Comparison of ENCODE assay signal across 22 cellular contexts in genomic region chr10:109403551-109403950, GRCh38.
DNase-seq lines count a peak whose midpoint lies in the region; ATAC-seq, FAIRE-seq and TF ChIP-seq lines count a peak whose summit lies in the region.
"Had no signal": no experiment of that assay in that cellular context is flagged by ENCODE, and none has a peak within 500 bp of the region (broad histone marks: within the 10 kb centered on the region; RNA-seq: fewer than 3 reads in every experiment).

No MANE protein-coding gene starts in this region.

- no peak overlapping the region for H3K9ac ChIP-seq in IMR-90 (ENCODE audit: low read depth, low read length)
- no peak overlapping the region for H3K9ac ChIP-seq in H1 (replicated peaks in 1 of 4; ENCODE audit: extremely low read depth in 1 of 4, low read depth in 3 of 4, low read length in 3 of 4)

- H2BK15ac ChIP-seq in IMR-90 (ENCODE audit: low read depth, low read length) (no peak overlapping the region), H1 (ENCODE audit: low read length) (no peak overlapping the region)

- H3K18ac ChIP-seq in IMR-90 (ENCODE audit: low read depth, low read length) (no peak overlapping the region), H1 (ENCODE audit: extremely low read depth, low read length) (no peak overlapping the region)

- peak; percentile 9 for DNase-seq in IMR-90
- DNase-seq in H1 (ENCODE audit: low read depth in 1 of 2, low spot score in 2 of 2): no peak
- DNase-seq in stimulated activated effector memory CD8-positive, alpha-beta T cell treated with anti-CD3 and anti-CD28 coated beads, Interleukin-12 subunit alpha, Interleukin-12 subunit beta, amount 100 ng/mL, for 72 hours (ENCODE audit: low spot score in 2 of 2): no peak
- no peak for DNase-seq in hepatic stellate cell (ENCODE audit: low spot score)
- no peak for DNase-seq in RKO (ENCODE audit: low spot score)
- DNase-seq: ACHN; BE2C; C1 segment of cervical spinal cord; CD4-positive, CD25-positive, alpha-beta regulatory T cell; CD8-positive, alpha-beta memory T cell; COR-L47; DMS 273 treated with DMSO at 0.1 percent for 48 hours; DMS53; DND-41; EL; GOT3; H9 had no signal

- H3K4ac ChIP-seq in IMR-90 (ENCODE audit: low read depth, low read length) (no peak overlapping the region), H1 (replicated peaks; ENCODE audit: insufficient read length, low read depth, low read length) (no peak overlapping the region)

- H3K79me2 ChIP-seq in H1 (ENCODE audit: control insufficient read depth in 1 of 2, insufficient read depth in 2 of 2, low read length in 2 of 2): no peaks in the 10 kb centered on the region

- H3K4me3 Mint-ChIP-seq in stimulated activated effector memory CD8-positive, alpha-beta T cell treated with anti-CD3 and anti-CD28 coated beads, Interleukin-12 subunit alpha, Interleukin-12 subunit beta, amount 100 ng/mL, for 72 hours: no peak overlapping the region
- H3K4me3 Mint-ChIP-seq: CD4-positive, CD25-positive, alpha-beta regulatory T cell; CD8-positive, alpha-beta memory T cell; H9 had no signal

- CTCF ChIA-PET in IMR-90 (lab: Yijun Ruan, JAX): no interaction called here
- CTCF ChIA-PET in H1 (lab: Charles Lee; ENCODE audit: partially characterized antibody): no interaction called here

- intact Hi-C loops in IMR-90 (cut with micrococcal nuclease): no loop called here

- H2AK5ac ChIP-seq in IMR-90 (ENCODE audit: low read depth, low read length): no peak overlapping the region
- no peak overlapping the region for H2AK5ac ChIP-seq in H1 (ENCODE audit: low read depth, low read length)

- no peak overlapping the region for H2BK20ac ChIP-seq in IMR-90 (ENCODE audit: low read depth, low read length)
- H2BK20ac ChIP-seq in H1 (ENCODE audit: low read length): no peak overlapping the region

- WGBS in IMR-90 (ENCODE audit: extremely low coverage in 2 of 2, insufficient read length in 1 of 2), 2 experiments: 20% methylated on average over 1 of the region's 2 CpGs; no CpG with 5 or more reads in 1 of the 2 experiments
- WGBS in H1 (ENCODE audit: extremely low coverage in 1 of 2, insufficient coverage in 1 of 2, insufficient read length in 1 of 2, insufficient replicate concordance in 2 of 2, low coverage in 1 of 2, low lambda C conversion rate in 2 of 2, missing lambda C conversion rate in 1 of 2), 2 experiments: 93% methylated on average over 2 of the region's 2 CpGs; no CpG with 5 or more reads in 1 of the 2 experiments

- in situ Hi-C loops in IMR-90 (cut with MboI; ENCODE audit: low sequenced_read_pairs): no loop called here

- no peaks in the 10 kb centered on the region; the same call in none of the 2 replicates for H3K27me3 ChIP-seq in IMR-90 (ENCODE audit: control insufficient read depth, insufficient read depth, low read length)
- peaks cover 0 to 1% (median 0%) of the 10 kb centered on the region in 4 experiments; a peak in 1 of 7 replicates for H3K27me3 ChIP-seq in H1 (replicated peaks in 1 of 4; ENCODE audit: control insufficient read depth in 3 of 4, extremely low read depth in 1 of 4, insufficient read depth in 3 of 4, low read length in 3 of 4)
- H3K27me3 ChIP-seq: BE2C had no signal

- no peak for FAIRE-seq in H1 (lab: Jason Lieb, UNC)
- FAIRE-seq: A204.1, G401.6, GM12891, HepG2 had no signal

- dilution Hi-C loops in IMR-90 (cut with HindIII; ENCODE audit: low sequenced_read_pairs, unreplicated experiment): no loop called here

- peak overlapping the region; percentile 10 for H2AFZ ChIP-seq in IMR-90 (replicated peaks; ENCODE audit: low read length, poor library complexity)
- 0 out of 2 replicates have a peak overlapping the region, but pooled peaks have one; percentile 17 for H2AFZ ChIP-seq in H1 (ENCODE audit: low read length)

- ATAC-seq in IMR-90 (ENCODE audit: low read depth) (no peak), GM21529 (IDR thresholded peaks at IDR 0.05; ENCODE audit: unreplicated experiment) (no peak)
- ATAC-seq in stimulated activated effector memory CD8-positive, alpha-beta T cell treated with anti-CD3 and anti-CD28 coated beads, Interleukin-12 subunit alpha, Interleukin-12 subunit beta, amount 100 ng/mL, for 72 hours: peak; percentile 24
- ATAC-seq: HepG2 had no signal

- H4K20me1 ChIP-seq in IMR-90 (ENCODE audit: insufficient read depth, low read length): no peaks in the 10 kb centered on the region
- H4K20me1 ChIP-seq in H1 (replicated peaks in 1 of 2; ENCODE audit: control insufficient read depth in 1 of 2, insufficient read depth in 2 of 2, low read length in 2 of 2): no peaks in the 10 kb centered on the region

- H3K9me3 ChIP-seq in IMR-90 (ENCODE audit: control insufficient read depth, insufficient read depth, low read length): no peaks in the 10 kb centered on the region
- no peaks in the 10 kb centered on the region for H3K9me3 ChIP-seq in H1 (ENCODE audit: insufficient read depth in 2 of 2, low read depth in 1 of 2, low read length in 1 of 2)
- H3K9me3 ChIP-seq: BE2C had no signal

- H2AK9ac ChIP-seq in IMR-90 (replicated peaks; ENCODE audit: low read depth, low read length, poor library complexity): no peak overlapping the region

- TF ChIP-seq POLR2A in IMR-90 (IDR thresholded peaks at IDR 0.05; ENCODE audit: low read depth, low read length): no peak
- TF ChIP-seq POLR2A in H1 (IDR thresholded peaks at IDR 0.05; ENCODE audit: control extremely low read depth in 1 of 2, low read depth in 2 of 2, low read length in 2 of 2): no peak

- TF ChIP-seq RAD21 in IMR-90 (IDR thresholded peaks at IDR 0.05; ENCODE audit: low read length) (no peak), H1 (IDR thresholded peaks at IDR 0.05 in 1 of 2, conservative IDR thresholded peaks at IDR 0.05 in 1 of 2; ENCODE audit: low read depth in 2 of 2, low read length in 2 of 2) (no peak)

- H3K4me1 Mint-ChIP-seq in stimulated activated effector memory CD8-positive, alpha-beta T cell treated with anti-CD3 and anti-CD28 coated beads, Interleukin-12 subunit alpha, Interleukin-12 subunit beta, amount 100 ng/mL, for 72 hours: no peaks in the 10 kb centered on the region
- H3K4me1 Mint-ChIP-seq: CD4-positive, CD25-positive, alpha-beta regulatory T cell; CD8-positive, alpha-beta memory T cell had no signal

- H3K4me1 ChIP-seq in IMR-90 (ENCODE audit: control insufficient read depth, insufficient read depth, low read length) (no peaks in the 10 kb centered on the region), H1 (replicated peaks in 1 of 4; ENCODE audit: control insufficient read depth in 3 of 4, insufficient read depth in 4 of 4, low read length in 3 of 4) (no peaks in the 10 kb centered on the region)
- H3K4me1 ChIP-seq: BE2C had no signal

- TF ChIP-seq EP300 in H1 (IDR thresholded peaks at IDR 0.05; ENCODE audit: borderline replicate concordance in 1 of 2, low read depth in 2 of 2, low read length in 2 of 2): no peak

- POLR2A ChIA-PET in IMR-90 (lab: Charles Lee; ENCODE audit: unreplicated experiment): no interaction called here
- POLR2A ChIA-PET in H1 (lab: Charles Lee; ENCODE audit: partially characterized antibody): interaction anchor here (2.1 kb wide), 1 partner anchor 10 kb away, joined by 5 read pairs; no protein-coding TSS in a partner anchor

- H4K8ac ChIP-seq in IMR-90 (ENCODE audit: low read depth in 2 of 2, low read length in 2 of 2): no peak overlapping the region
- H4K8ac ChIP-seq in H1 (ENCODE audit: extremely low read depth, insufficient read depth, low read length): no peak overlapping the region

- no peaks in the 10 kb centered on the region for H3K36me3 Mint-ChIP-seq in stimulated activated effector memory CD8-positive, alpha-beta T cell treated with anti-CD3 and anti-CD28 coated beads, Interleukin-12 subunit alpha, Interleukin-12 subunit beta, amount 100 ng/mL, for 72 hours
- H3K36me3 Mint-ChIP-seq: CD4-positive, CD25-positive, alpha-beta regulatory T cell; CD8-positive, alpha-beta memory T cell had no signal

- H3K4me3 ChIP-seq in IMR-90 (ENCODE audit: insufficient read depth, low read depth, low read length): no peak overlapping the region
- no peak overlapping the region for H3K4me3 ChIP-seq in H1 (ENCODE audit: extremely low read depth in 1 of 4, insufficient read depth in 2 of 4, low read depth in 3 of 4, low read length in 4 of 4)

- H3K4me2 ChIP-seq in IMR-90 (ENCODE audit: low read depth, low read length) (no peak overlapping the region), H1 (ENCODE audit: insufficient read depth in 1 of 2, low read depth in 2 of 2, low read length in 2 of 2) (no peak overlapping the region)

- no peak overlapping the region for H3K27ac ChIP-seq in IMR-90 (ENCODE audit: insufficient read depth, low read length)
- no peak overlapping the region for H3K27ac ChIP-seq in H1 (ENCODE audit: low read depth, low read length)

- H2BK120ac ChIP-seq in IMR-90 (ENCODE audit: low read depth, low read length) (no peak overlapping the region), H1 (replicated peaks; ENCODE audit: low read depth, low read length) (no peak overlapping the region)

- no peaks in the 10 kb centered on the region for H3K23me2 ChIP-seq in H1 (ENCODE audit: low read depth, low read length)

- H3K79me1 ChIP-seq in IMR-90 (ENCODE audit: low read depth in 1 of 2, low read length in 2 of 2) (no peaks in the 10 kb centered on the region), H1 (ENCODE audit: low read depth, low read length) (no peaks in the 10 kb centered on the region)

- BruUV-seq in IMR-90 (replicated peaks; lab: Mats Ljungman, UMichigan): no TSS peak

- peaks cover 5% of the 10 kb centered on the region for H3K9me3 Mint-ChIP-seq in stimulated activated effector memory CD8-positive, alpha-beta T cell treated with anti-CD3 and anti-CD28 coated beads, Interleukin-12 subunit alpha, Interleukin-12 subunit beta, amount 100 ng/mL, for 72 hours
- H3K9me3 Mint-ChIP-seq: H9 had no signal

- TF ChIP-seq CTCF in IMR-90 (conservative IDR thresholded peaks at IDR 0.05; ENCODE audit: low read depth, low read length) (no peak), H1 (IDR thresholded peaks at IDR 0.05; ENCODE audit: control extremely low read depth in 1 of 3, insufficient read depth in 1 of 3, low read depth in 1 of 3, low read length in 3 of 3) (no peak)

- H3K14ac ChIP-seq in IMR-90 (replicated peaks; ENCODE audit: low read depth, low read length) (no peak overlapping the region), H1 (ENCODE audit: insufficient read length) (no peak overlapping the region)

- H3K36me3 ChIP-seq in IMR-90 (ENCODE audit: control insufficient read depth, insufficient read depth, low read length) (no peaks in the 10 kb centered on the region), H1 (ENCODE audit: control insufficient read depth in 2 of 4, insufficient read depth in 4 of 4, low read length in 3 of 4) (no peaks in the 10 kb centered on the region)
- H3K36me3 ChIP-seq: BE2C had no signal

- H2BK5ac ChIP-seq in IMR-90 (ENCODE audit: low read depth, low read length, poor library complexity, severe bottlenecking): no peak overlapping the region
- H2BK5ac ChIP-seq in H1 (ENCODE audit: low read depth, low read length): no peak overlapping the region

- H4K5ac ChIP-seq in IMR-90 (ENCODE audit: low read depth, low read length): no peak overlapping the region
- H4K5ac ChIP-seq in H1 (ENCODE audit: insufficient read length, low read depth, low read length): no peak overlapping the region

- H4K91ac ChIP-seq in IMR-90 (ENCODE audit: insufficient read depth, low read depth, low read length): no peak overlapping the region
- no peak overlapping the region for H4K91ac ChIP-seq in H1 (replicated peaks; ENCODE audit: insufficient read length, low read length)

- H3K9me1 ChIP-seq in IMR-90 (ENCODE audit: insufficient read depth, low read length): no peaks in the 10 kb centered on the region

- no peak overlapping the region for H3K27ac Mint-ChIP-seq in stimulated activated effector memory CD8-positive, alpha-beta T cell treated with anti-CD3 and anti-CD28 coated beads, Interleukin-12 subunit alpha, Interleukin-12 subunit beta, amount 100 ng/mL, for 72 hours
- H3K27ac Mint-ChIP-seq: CD4-positive, CD25-positive, alpha-beta regulatory T cell; CD8-positive, alpha-beta memory T cell; H9 had no signal

- H2BK12ac ChIP-seq in H1 (ENCODE audit: low read depth, low read length): no peak overlapping the region

- H3K56ac ChIP-seq in IMR-90 (ENCODE audit: extremely low read depth, insufficient read depth, low read length): no peak overlapping the region
- H3K56ac ChIP-seq in H1 (replicated peaks; ENCODE audit: insufficient read length, low read depth, low read length): no peak overlapping the region

- no peak overlapping the region for H3K23ac ChIP-seq in IMR-90 (ENCODE audit: low read depth, low read length)
- no peak overlapping the region for H3K23ac ChIP-seq in H1 (ENCODE audit: insufficient read length)
